Comparison of ENCODE assay signal across 10 cellular contexts in genomic region chr6:156957931-156958547, GRCh38.
A peak's percentile ranks its signal among the peaks of the same experiment; 100 is the strongest.
DNase-seq lines count a peak whose midpoint lies in the region; ATAC-seq and TF ChIP-seq lines count a peak whose summit lies in the region.
"Had no signal": no experiment of that assay in that cellular context is flagged by ENCODE, and none has a peak within 500 bp of the region (broad histone marks: within the 10 kb centered on the region; RNA-seq: fewer than 3 reads in every experiment).

No MANE protein-coding gene starts in this region.

- CTCF ChIA-PET in activated B cell treated with CpG ODN at 0.5 μM for 24 hours (lab: Charles Lee), result no interaction called here

- intact Hi-C loops in activated B cell treated with CpG ODN at 0.5 μM for 24 hours (cut with micrococcal nuclease), result loop anchor here (2.0 kb wide), 1 partner anchor 15 kb away; no protein-coding TSS in a partner anchor

- H3K4me1 ChIP-seq in skeletal muscle satellite cell (ENCODE audit: control insufficient read depth, insufficient read depth, low read length), result peaks cover 53% of the 10 kb centered on the region

- DNase-seq in activated B cell treated with CpG ODN at 0.5 μM for 24 hours (no peak), NK-92 (lab: John Stamatoyannopoulos, UW; ENCODE audit: unreplicated experiment) (no peak), GM19238 (ENCODE audit: insufficient read length, low spot score) (no peak)
- DNase-seq: body of pancreas, uterus had no signal

- H3K9me3 ChIP-seq in skeletal muscle satellite cell (replicated peaks; ENCODE audit: low read length), result no peaks in the 10 kb centered on the region
- H3K9me3 ChIP-seq: body of pancreas, prostate gland, uterus had no signal

- peaks cover 65% of the 10 kb centered on the region for H3K4me1 Mint-ChIP-seq in activated B cell treated with CpG ODN at 0.5 μM for 24 hours

- peak overlapping the region; percentile 37 for H3K4me2 ChIP-seq in skeletal muscle satellite cell (ENCODE audit: low read length)

- no peaks in the 10 kb centered on the region for H3K27me3 Mint-ChIP-seq in activated B cell treated with CpG ODN at 0.5 μM for 24 hours

- POLR2A ChIA-PET in activated B cell treated with CpG ODN at 0.5 μM for 24 hours (lab: Charles Lee), result interaction anchor here (0.6 kb wide), 1 partner anchor 24 kb away, joined by 3 read pairs; no protein-coding TSS in a partner anchor

- no peaks in the 10 kb centered on the region for H3K27me3 ChIP-seq in skeletal muscle satellite cell (ENCODE audit: control insufficient read depth, insufficient read depth, low read length)
- H3K27me3 ChIP-seq: body of pancreas, uterus had no signal

- peaks cover 20% of the 10 kb centered on the region for H3K36me3 Mint-ChIP-seq in activated B cell treated with CpG ODN at 0.5 μM for 24 hours (ENCODE audit: low read depth)

- H3K36me3 ChIP-seq in skeletal muscle satellite cell (ENCODE audit: insufficient read depth, low read length), result no peaks in the 10 kb centered on the region
- H3K36me3 ChIP-seq: prostate gland, uterus had no signal

- ATAC-seq in GM19395 (IDR thresholded peaks at IDR 0.05; ENCODE audit: unreplicated experiment) (peak; percentile 65), HG02642 (IDR thresholded peaks at IDR 0.05; ENCODE audit: poor library complexity, unreplicated experiment) (peak; percentile 68), activated B cell treated with CpG ODN at 0.5 μM for 24 hours (ENCODE audit: low read depth) (no peak), GM19324 (IDR thresholded peaks at IDR 0.05; ENCODE audit: low FRiP score, unreplicated experiment) (no peak)
- ATAC-seq: body of pancreas had no signal

- no peak for TF ChIP-seq CTCF in activated B cell treated with CpG ODN at 0.5 μM for 24 hours (IDR thresholded peaks at IDR 0.05)

- H3K4me3 ChIP-seq in skeletal muscle satellite cell (ENCODE audit: low read length), result peak overlapping the region; percentile 20
- H3K4me3 ChIP-seq: body of pancreas, prostate gland, uterus had no signal

- no peak overlapping the region for H3K4me3 Mint-ChIP-seq in activated B cell treated with CpG ODN at 0.5 μM for 24 hours

- no peaks in the 10 kb centered on the region for H3K9me3 Mint-ChIP-seq in activated B cell treated with CpG ODN at 0.5 μM for 24 hours

- H3K27ac Mint-ChIP-seq in activated B cell treated with CpG ODN at 0.5 μM for 24 hours, result peak overlapping the region; percentile 47

- H3K9ac ChIP-seq in skeletal muscle satellite cell (ENCODE audit: low read depth, low read length), result peak overlapping the region; percentile 18

Comparison
In these comparisons a context has a peak if more than half of its experiments do, and no peak if none do; other contexts are left out.
1. ATAC-seq: peak in GM19395 (single experiment) and HG02642 (single experiment); none in activated B cell treated with CpG ODN at 0.5 μM for 24 hours (single experiment) and GM19324 (single experiment).